In the genomic region with DNA sequence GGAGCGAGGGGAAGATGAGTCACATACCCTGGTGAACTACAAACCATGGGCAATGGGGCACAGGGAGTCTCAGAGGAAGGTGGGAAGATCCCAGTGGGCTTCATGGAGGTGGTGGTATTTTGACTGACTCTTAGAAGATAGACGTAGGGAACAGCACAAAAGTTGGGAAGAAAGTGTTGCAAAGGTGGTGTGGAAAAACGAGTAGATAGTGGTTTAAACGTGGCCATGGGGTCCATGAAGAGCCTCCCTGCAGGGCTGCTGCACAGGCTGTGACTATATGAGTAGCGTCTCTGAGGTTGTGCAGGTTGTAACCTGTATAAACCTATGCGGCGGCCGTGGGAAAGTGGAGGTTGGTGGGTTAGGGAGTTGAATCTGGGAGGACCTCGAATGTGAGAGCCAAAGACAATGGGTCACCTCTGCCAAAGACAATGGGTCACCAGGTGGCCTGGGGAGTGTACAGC, we compare ENCODE assay signal across 11 cellular contexts. TPM values are rescaled to one million over a fixed set of nuclear protein-coding genes. Genes with fewer than 3 reads are reported as not detected.
A peak's percentile ranks its signal among the peaks of the same experiment; 100 is the strongest.
DNase-seq lines count a peak whose midpoint lies in the region; ATAC-seq and TF ChIP-seq lines count a peak whose summit lies in the region.
"Had no signal": no experiment of that assay in that cellular context is flagged by ENCODE, and none has a peak within 500 bp of the region (broad histone marks: within the 10 kb centered on the region; RNA-seq: fewer than 3 reads in every experiment).

No MANE protein-coding gene starts in this region.

- WGBS in heart left ventricle, 4 donors, result 50 to 58% (median 57%) methylated on average over 9 of the region's 9 CpGs

- H3K4me3 Mint-ChIP-seq in mesothelial cell of epicardium (no peak overlapping the region), type B pancreatic cell (no peak overlapping the region)

- H3K27me3 Mint-ChIP-seq in mesothelial cell of epicardium (ENCODE audit: low read depth) (peaks cover 29% of the 10 kb centered on the region), type B pancreatic cell (peaks cover 30% of the 10 kb centered on the region)

- peaks cover 0 to 40% (median 21%) of the 10 kb centered on the region in 12 donors for H3K4me1 ChIP-seq in heart left ventricle

- TF ChIP-seq POLR2A in heart left ventricle (IDR thresholded peaks at IDR 0.05), result no peak

- no peaks in the 10 kb centered on the region for H3K9me3 ChIP-seq in heart left ventricle
- H3K9me3 ChIP-seq: suprapubic skin had no signal

- no peaks in the 10 kb centered on the region for H3K36me3 ChIP-seq in heart left ventricle
- H3K36me3 ChIP-seq in brain microvascular endothelial cell (replicated peaks), result no peaks in the 10 kb centered on the region
- H3K36me3 ChIP-seq: cardiac muscle cell, suprapubic skin had no signal

- no peaks in the 10 kb centered on the region for H3K36me3 Mint-ChIP-seq in mesothelial cell of epicardium
- H3K36me3 Mint-ChIP-seq in type B pancreatic cell, result no peaks in the 10 kb centered on the region

- ATAC-seq in heart left ventricle, result no peak
- ATAC-seq in Right ventricle myocardium superior (ENCODE audit: poor library complexity), result no peak

- H3K27ac Mint-ChIP-seq in mesothelial cell of epicardium (peak overlapping the region; percentile 28), type B pancreatic cell (peak overlapping the region; percentile 62)

- TF ChIP-seq CTCF in heart left ventricle (IDR thresholded peaks at IDR 0.05) (no peak), brain microvascular endothelial cell (IDR thresholded peaks at IDR 0.05; ENCODE audit: low read depth, low read length, missing control alignments) (no peak), mesothelial cell of epicardium (IDR thresholded peaks at IDR 0.05; ENCODE audit: unreplicated experiment) (no peak), type B pancreatic cell (conservative IDR thresholded peaks at IDR 0.05) (no peak), GM10266 (IDR thresholded peaks at IDR 0.05; ENCODE audit: control insufficient read depth, insufficient read depth, low read depth, missing control alignments) (no peak)

- DNase-seq in heart left ventricle (no peak), Right ventricle myocardium superior (no peak), brain microvascular endothelial cell (no peak), mesothelial cell of epicardium (ENCODE audit: low spot score in 2 of 2, unreplicated experiment in 2 of 2) (no peak), type B pancreatic cell (ENCODE audit: extremely low spot score, unreplicated experiment) (no peak), GM10266 (ENCODE audit: extremely low spot score) (no peak), NCI-H524 (lab: John Stamatoyannopoulos, UW) (no peak)
- no peak for DNase-seq in stimulated activated CD4-positive, alpha-beta T cell treated with anti-CD3 and anti-CD28 coated beads, Interleukin-2, amount 100 ng/mL, for 48 hours

- H3K27me3 ChIP-seq in heart left ventricle, result peaks cover 0 to 9% (median 3%) of the 10 kb centered on the region in 9 donors
- no peaks in the 10 kb centered on the region for H3K27me3 ChIP-seq in brain microvascular endothelial cell (replicated peaks)

- no peak overlapping the region for H3K4me3 ChIP-seq in heart left ventricle
- H3K4me3 ChIP-seq in brain microvascular endothelial cell (ENCODE audit: low read depth, low read length), result no peak overlapping the region
- H3K4me3 ChIP-seq: cardiac muscle cell, suprapubic skin had no signal

- H3K9me3 Mint-ChIP-seq in mesothelial cell of epicardium (no peaks in the 10 kb centered on the region), type B pancreatic cell (no peaks in the 10 kb centered on the region)

- in situ Hi-C loops in brain microvascular endothelial cell (cut with HindIII; ENCODE audit: low pct_ligation_motif_present, low sequenced_read_pairs), result no loop called here

- H3K4me1 Mint-ChIP-seq in mesothelial cell of epicardium, result peaks cover 23% of the 10 kb centered on the region
- peaks cover 34% of the 10 kb centered on the region for H3K4me1 Mint-ChIP-seq in type B pancreatic cell (ENCODE audit: unreplicated experiment)

- H3K27ac ChIP-seq in heart left ventricle, result peak overlapping the region in 10 of 12 donors; percentile 18 to 74 (median 58)
- H3K27ac ChIP-seq in brain microvascular endothelial cell, result peak overlapping the region; percentile 3
- H3K27ac ChIP-seq: cardiac muscle cell, suprapubic skin, VCaP had no signal

- intact Hi-C loops in heart left ventricle (cut with DNase I) (loop anchor here in 6 of 10 donors (1.0 to 5.0 kb wide), 6 partner anchors 15 to 451 kb away; a partner anchor contains a TSS), Right ventricle myocardium superior (cut with DNase I) (loop anchor here (2.0 kb wide), 1 partner anchor 15 kb away; a partner anchor contains a TSS)

RNA-seq across cellular contexts. Expression of a gene that starts 13.8 kb away (rescaled TPM):
- total RNA-seq in heart left ventricle (10 to 100 TPM; 33.7 to 93.0 (median 40.6) TPM), Right ventricle myocardium superior (39.1 TPM), mesothelial cell of epicardium (107 to 111 TPM (median 110 TPM) in 3 replicates), type B pancreatic cell (ENCODE audit: low replicate concordance) (50.2 and 86.6 TPM in 2 replicates)
- polyA plus RNA-seq in heart left ventricle, result 10 to 100 TPM; 45.5 to 61.9 TPM

RNA-seq across cellular contexts. Expression of a gene that starts 17.5 kb away (rescaled TPM):
- total RNA-seq in heart left ventricle (under 1 TPM in 8 of 9 donors, not detected in 1; 0.09 to 0.97 (median 0.35) TPM), Right ventricle myocardium superior (0.38 TPM), mesothelial cell of epicardium (1.2 to 1.8 TPM (median 1.8 TPM) in 3 replicates), type B pancreatic cell (ENCODE audit: low replicate concordance) (1.4 and 2.0 TPM in 2 replicates)
- polyA plus RNA-seq in heart left ventricle, result under 1 TPM; 0.15 to 0.27 TPM

RNA-seq across cellular contexts. Expression of a gene that starts 17.6 kb away (rescaled TPM):
- 10 to 100 TPM; 12.1 to 37.4 (median 17.8) TPM for total RNA-seq in heart left ventricle
- polyA plus RNA-seq in heart left ventricle, result 10 to 100 TPM; 11.7 to 23.5 TPM
- 11.4 TPM for total RNA-seq in Right ventricle myocardium superior
- total RNA-seq in mesothelial cell of epicardium, result 14.8 to 17.4 TPM (median 17.1 TPM) in 3 replicates
- total RNA-seq in type B pancreatic cell (ENCODE audit: low replicate concordance), result 15.3 and 25.7 TPM in 2 replicates

RNA-seq across cellular contexts. Expression of a gene that starts 26.1 kb away (rescaled TPM):
- total RNA-seq in heart left ventricle (1 to 10 TPM; 4.7 to 7.6 (median 5.8) TPM), Right ventricle myocardium superior (6.4 TPM), mesothelial cell of epicardium (11.7 to 13.9 TPM (median 12.4 TPM) in 3 replicates), type B pancreatic cell (ENCODE audit: low replicate concordance) (11.3 and 19.2 TPM in 2 replicates)
- 1 to 10 TPM; 4.8 to 9.5 TPM for polyA plus RNA-seq in heart left ventricle

RNA-seq across cellular contexts. Expression of a gene that starts 26.1 kb away (rescaled TPM):
- 100 to 1,000 TPM in 1 of 9 donors, 10 to 100 TPM in 8; 44.8 to 108 (median 55.9) TPM for total RNA-seq in heart left ventricle
- 100 to 1,000 TPM in 1 of 2 donors, 10 to 100 TPM in 1; 82.2 to 113 TPM for polyA plus RNA-seq in heart left ventricle
- 55.4 TPM for total RNA-seq in Right ventricle myocardium superior
- total RNA-seq in mesothelial cell of epicardium, result 66.7 to 70.2 TPM (median 69.4 TPM) in 3 replicates
- total RNA-seq in type B pancreatic cell (ENCODE audit: low replicate concordance), result 69.7 and 74.2 TPM in 2 replicates
